Comparison of ENCODE assay signal across 1 cellular context in genomic region chr22:46753360-46753759, GRCh38.
TF ChIP-seq lines count a peak whose summit lies in the region.

No MANE protein-coding gene starts in this region.

TF ChIP-seq in IMR-90, 13 proteins besides CTCF, POLR2A, EP300 and RAD21 (continued from another document):
- TF ChIP-seq, protein P1, sequence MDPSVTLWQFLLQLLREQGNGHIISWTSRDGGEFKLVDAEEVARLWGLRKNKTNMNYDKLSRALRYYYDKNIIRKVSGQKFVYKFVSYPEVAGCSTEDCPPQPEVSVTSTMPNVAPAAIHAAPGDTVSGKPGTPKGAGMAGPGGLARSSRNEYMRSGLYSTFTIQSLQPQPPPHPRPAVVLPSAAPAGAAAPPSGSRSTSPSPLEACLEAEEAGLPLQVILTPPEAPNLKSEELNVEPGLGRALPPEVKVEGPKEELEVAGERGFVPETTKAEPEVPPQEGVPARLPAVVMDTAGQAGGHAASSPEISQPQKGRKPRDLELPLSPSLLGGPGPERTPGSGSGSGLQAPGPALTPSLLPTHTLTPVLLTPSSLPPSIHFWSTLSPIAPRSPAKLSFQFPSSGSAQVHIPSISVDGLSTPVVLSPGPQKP (IDR thresholded peaks at IDR 0.05; ENCODE audit: borderline replicate concordance, low read depth, low read length), result no peak
- TF ChIP-seq SMC3 (IDR thresholded peaks at IDR 0.05; ENCODE audit: low read depth, low read length), result no peak
- no peak for TF ChIP-seq FOS (IDR thresholded peaks at IDR 0.05; ENCODE audit: low read depth, low read length)
- no peak for TF ChIP-seq NFE2L2 (IDR thresholded peaks at IDR 0.05; ENCODE audit: low read depth, low read length)
- no peak for TF ChIP-seq CEBPB (IDR thresholded peaks at IDR 0.05; ENCODE audit: low read depth, low read length)
- TF ChIP-seq MXI1 (IDR thresholded peaks at IDR 0.05; ENCODE audit: borderline replicate concordance, low read depth, low read length), result no peak
